ENCODE assay signal across 12 cellular contexts in genomic region chr13:48501705-48502104, GRCh38. TPM values are rescaled to one million over a fixed set of nuclear protein-coding genes. Genes with fewer than 3 reads are reported as not detected.
DNase-seq lines count a peak whose midpoint lies in the region; ATAC-seq lines count a peak whose summit lies in the region.
"Had no signal": no experiment of that assay in that cellular context is flagged by ENCODE, and none has a peak within 500 bp of the region (broad histone marks: within the 10 kb centered on the region; RNA-seq: fewer than 3 reads in every experiment).

No MANE protein-coding gene starts in this region.

- peaks cover 0 to 5% (median 0%) of the 10 kb centered on the region in 7 donors for H3K9me3 Mint-ChIP-seq in CD4-positive, CD25-positive, alpha-beta regulatory T cell
- H3K9me3 Mint-ChIP-seq in effector memory CD8-positive, alpha-beta T cell: no peaks in the 10 kb centered on the region

- no peak for ATAC-seq in CD4-positive, CD25-positive, alpha-beta regulatory T cell (ENCODE audit: low read depth in 2 of 2)
- ATAC-seq in GM21360 (IDR thresholded peaks at IDR 0.05; ENCODE audit: unreplicated experiment) (peak; percentile 34), HG03565 (IDR thresholded peaks at IDR 0.05; ENCODE audit: unreplicated experiment) (peak; percentile 28)
- no peak for ATAC-seq in effector memory CD8-positive, alpha-beta T cell (replicated peaks)

- peaks cover 6% of the 10 kb centered on the region for H3K36me3 ChIP-seq in CD4-positive, CD25-positive, alpha-beta regulatory T cell (ENCODE audit: control insufficient read depth, insufficient read depth, low read length)

- H3K4me1 ChIP-seq in CD4-positive, CD25-positive, alpha-beta regulatory T cell (ENCODE audit: control insufficient read depth, insufficient read depth, low read length, poor library complexity, severe bottlenecking): peaks cover 39% of the 10 kb centered on the region

- H3K36me3 Mint-ChIP-seq in CD4-positive, CD25-positive, alpha-beta regulatory T cell: peaks cover 10% of the 10 kb centered on the region
- peaks cover 18% of the 10 kb centered on the region for H3K36me3 Mint-ChIP-seq in effector memory CD8-positive, alpha-beta T cell (ENCODE audit: insufficient read depth)

- peak overlapping the region in 2 of 3 donors; percentile 18 to 78 for H3K27ac Mint-ChIP-seq in CD4-positive, CD25-positive, alpha-beta regulatory T cell
- H3K27ac Mint-ChIP-seq in effector memory CD8-positive, alpha-beta T cell: peak overlapping the region; percentile 7 to 95

- no peaks in the 10 kb centered on the region for H3K27me3 ChIP-seq in CD4-positive, CD25-positive, alpha-beta regulatory T cell (ENCODE audit: control insufficient read depth, insufficient read depth, low read length)
- H3K27me3 ChIP-seq: tibial artery had no signal

- no peak overlapping the region for H3K4me3 ChIP-seq in CD4-positive, CD25-positive, alpha-beta regulatory T cell (ENCODE audit: low read depth, low read length)
- H3K4me3 ChIP-seq: tibial artery had no signal

- no peak for DNase-seq in CD4-positive, CD25-positive, alpha-beta regulatory T cell
- DNase-seq in effector memory CD8-positive, alpha-beta T cell: no peak
- no peak for DNase-seq in T1000 (lab: John Stamatoyannopoulos, UW)
- DNase-seq in mesenteric fat pad (ENCODE audit: low spot score): no peak
- DNase-seq in HPDE6-E6E7 (ENCODE audit: extremely low spot score): no peak
- DNase-seq in dedifferentiated amniotic fluid mesenchymal stem cell (ENCODE audit: extremely low spot score): no peak
- DNase-seq: aorta, NCI-H2081, right cardiac atrium, tibial artery had no signal

- no peaks in the 10 kb centered on the region for H3K27me3 Mint-ChIP-seq in CD4-positive, CD25-positive, alpha-beta regulatory T cell
- no peaks in the 10 kb centered on the region for H3K27me3 Mint-ChIP-seq in effector memory CD8-positive, alpha-beta T cell

- H3K27ac ChIP-seq in CD4-positive, CD25-positive, alpha-beta regulatory T cell (ENCODE audit: insufficient read depth, low read length, poor library complexity, severe bottlenecking): no peak overlapping the region
- H3K27ac ChIP-seq: tibial artery had no signal

- H3K4me3 Mint-ChIP-seq in CD4-positive, CD25-positive, alpha-beta regulatory T cell: no peak overlapping the region
- peak overlapping the region; percentile 6 to 52 for H3K4me3 Mint-ChIP-seq in effector memory CD8-positive, alpha-beta T cell

- peaks cover 33 to 64% (median 49%) of the 10 kb centered on the region in 4 donors for H3K4me1 Mint-ChIP-seq in CD4-positive, CD25-positive, alpha-beta regulatory T cell
- peaks cover 70 to 75% of the 10 kb centered on the region in 2 donors for H3K4me1 Mint-ChIP-seq in effector memory CD8-positive, alpha-beta T cell (ENCODE audit: low read depth in 2 of 2)

- no peaks in the 10 kb centered on the region for H3K9me3 ChIP-seq in CD4-positive, CD25-positive, alpha-beta regulatory T cell (ENCODE audit: control insufficient read depth in 2 of 2, low read length in 2 of 2)
- H3K9me3 ChIP-seq: tibial artery had no signal

RNA-seq across cellular contexts. Expression of gene RCBTB2, which starts 31.2 kb away (rescaled TPM):
- total RNA-seq in CD4-positive, CD25-positive, alpha-beta regulatory T cell: 21.8 TPM
- polyA plus RNA-seq in CD4-positive, CD25-positive, alpha-beta regulatory T cell: 10 to 100 TPM; 24.3 to 32.5 (median 27.3) TPM
- total RNA-seq in mesenteric fat pad: 11.8 TPM

Comparison
In these comparisons a context has a peak if more than half of its experiments do, and no peak if none do; other contexts are left out.
1. ATAC-seq: peak in GM21360 (single experiment) and HG03565 (single experiment); none in CD4-positive, CD25-positive, alpha-beta regulatory T cell (0 of 2) and effector memory CD8-positive, alpha-beta T cell (single experiment).
2. H3K4me3 Mint-ChIP-seq: peak in effector memory CD8-positive, alpha-beta T cell (2 of 2); none in CD4-positive, CD25-positive, alpha-beta regulatory T cell (0 of 4).